1 cellular context compared by ENCODE assay signal in the genomic region with DNA sequence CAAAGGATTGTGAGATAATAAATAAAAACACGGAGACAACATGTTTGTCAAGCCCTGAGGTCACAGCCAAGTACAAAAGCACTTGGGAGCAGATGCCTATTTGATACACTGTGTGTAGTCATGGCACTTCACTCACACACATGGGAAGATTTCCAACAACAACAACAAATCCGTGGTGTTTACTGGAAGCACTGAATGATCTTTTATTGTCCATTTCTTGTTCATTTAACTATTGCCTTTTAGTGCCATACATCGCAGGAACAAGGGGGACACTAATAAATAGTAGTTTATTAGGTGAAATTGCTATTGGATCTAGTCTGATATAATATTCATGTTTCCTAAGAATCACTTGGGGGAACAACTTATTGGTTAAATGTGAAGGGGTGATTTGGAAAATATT.
TF ChIP-seq lines count a peak whose summit lies in the region.

No MANE protein-coding gene starts in this region.

TF ChIP-seq in GM12878, 131 proteins besides CTCF, POLR2A, EP300 and RAD21:
- TF ChIP-seq, protein P1, sequence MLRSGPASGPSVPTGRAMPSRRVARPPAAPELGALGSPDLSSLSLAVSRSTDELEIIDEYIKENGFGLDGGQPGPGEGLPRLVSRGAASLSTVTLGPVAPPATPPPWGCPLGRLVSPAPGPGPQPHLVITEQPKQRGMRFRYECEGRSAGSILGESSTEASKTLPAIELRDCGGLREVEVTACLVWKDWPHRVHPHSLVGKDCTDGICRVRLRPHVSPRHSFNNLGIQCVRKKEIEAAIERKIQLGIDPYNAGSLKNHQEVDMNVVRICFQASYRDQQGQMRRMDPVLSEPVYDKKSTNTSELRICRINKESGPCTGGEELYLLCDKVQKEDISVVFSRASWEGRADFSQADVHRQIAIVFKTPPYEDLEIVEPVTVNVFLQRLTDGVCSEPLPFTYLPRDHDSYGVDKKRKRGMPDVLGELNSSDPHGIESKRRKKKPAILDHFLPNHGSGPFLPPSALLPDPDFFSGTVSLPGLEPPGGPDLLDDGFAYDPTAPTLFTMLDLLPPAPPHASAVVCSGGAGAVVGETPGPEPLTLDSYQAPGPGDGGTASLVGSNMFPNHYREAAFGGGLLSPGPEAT (IDR thresholded peaks at IDR 0.05; ENCODE audit: low read depth) = peak; percentile 9; the same call in 1 of the 2 replicates
- TF ChIP-seq, protein P2, sequence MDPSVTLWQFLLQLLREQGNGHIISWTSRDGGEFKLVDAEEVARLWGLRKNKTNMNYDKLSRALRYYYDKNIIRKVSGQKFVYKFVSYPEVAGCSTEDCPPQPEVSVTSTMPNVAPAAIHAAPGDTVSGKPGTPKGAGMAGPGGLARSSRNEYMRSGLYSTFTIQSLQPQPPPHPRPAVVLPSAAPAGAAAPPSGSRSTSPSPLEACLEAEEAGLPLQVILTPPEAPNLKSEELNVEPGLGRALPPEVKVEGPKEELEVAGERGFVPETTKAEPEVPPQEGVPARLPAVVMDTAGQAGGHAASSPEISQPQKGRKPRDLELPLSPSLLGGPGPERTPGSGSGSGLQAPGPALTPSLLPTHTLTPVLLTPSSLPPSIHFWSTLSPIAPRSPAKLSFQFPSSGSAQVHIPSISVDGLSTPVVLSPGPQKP (IDR thresholded peaks at IDR 0.05; ENCODE audit: low read depth, low read length) = no peak
- TF ChIP-seq, protein P3, sequence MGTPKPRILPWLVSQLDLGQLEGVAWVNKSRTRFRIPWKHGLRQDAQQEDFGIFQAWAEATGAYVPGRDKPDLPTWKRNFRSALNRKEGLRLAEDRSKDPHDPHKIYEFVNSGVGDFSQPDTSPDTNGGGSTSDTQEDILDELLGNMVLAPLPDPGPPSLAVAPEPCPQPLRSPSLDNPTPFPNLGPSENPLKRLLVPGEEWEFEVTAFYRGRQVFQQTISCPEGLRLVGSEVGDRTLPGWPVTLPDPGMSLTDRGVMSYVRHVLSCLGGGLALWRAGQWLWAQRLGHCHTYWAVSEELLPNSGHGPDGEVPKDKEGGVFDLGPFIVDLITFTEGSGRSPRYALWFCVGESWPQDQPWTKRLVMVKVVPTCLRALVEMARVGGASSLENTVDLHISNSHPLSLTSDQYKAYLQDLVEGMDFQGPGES (IDR thresholded peaks at IDR 0.05) = no peak
- TF ChIP-seq, protein P4, sequence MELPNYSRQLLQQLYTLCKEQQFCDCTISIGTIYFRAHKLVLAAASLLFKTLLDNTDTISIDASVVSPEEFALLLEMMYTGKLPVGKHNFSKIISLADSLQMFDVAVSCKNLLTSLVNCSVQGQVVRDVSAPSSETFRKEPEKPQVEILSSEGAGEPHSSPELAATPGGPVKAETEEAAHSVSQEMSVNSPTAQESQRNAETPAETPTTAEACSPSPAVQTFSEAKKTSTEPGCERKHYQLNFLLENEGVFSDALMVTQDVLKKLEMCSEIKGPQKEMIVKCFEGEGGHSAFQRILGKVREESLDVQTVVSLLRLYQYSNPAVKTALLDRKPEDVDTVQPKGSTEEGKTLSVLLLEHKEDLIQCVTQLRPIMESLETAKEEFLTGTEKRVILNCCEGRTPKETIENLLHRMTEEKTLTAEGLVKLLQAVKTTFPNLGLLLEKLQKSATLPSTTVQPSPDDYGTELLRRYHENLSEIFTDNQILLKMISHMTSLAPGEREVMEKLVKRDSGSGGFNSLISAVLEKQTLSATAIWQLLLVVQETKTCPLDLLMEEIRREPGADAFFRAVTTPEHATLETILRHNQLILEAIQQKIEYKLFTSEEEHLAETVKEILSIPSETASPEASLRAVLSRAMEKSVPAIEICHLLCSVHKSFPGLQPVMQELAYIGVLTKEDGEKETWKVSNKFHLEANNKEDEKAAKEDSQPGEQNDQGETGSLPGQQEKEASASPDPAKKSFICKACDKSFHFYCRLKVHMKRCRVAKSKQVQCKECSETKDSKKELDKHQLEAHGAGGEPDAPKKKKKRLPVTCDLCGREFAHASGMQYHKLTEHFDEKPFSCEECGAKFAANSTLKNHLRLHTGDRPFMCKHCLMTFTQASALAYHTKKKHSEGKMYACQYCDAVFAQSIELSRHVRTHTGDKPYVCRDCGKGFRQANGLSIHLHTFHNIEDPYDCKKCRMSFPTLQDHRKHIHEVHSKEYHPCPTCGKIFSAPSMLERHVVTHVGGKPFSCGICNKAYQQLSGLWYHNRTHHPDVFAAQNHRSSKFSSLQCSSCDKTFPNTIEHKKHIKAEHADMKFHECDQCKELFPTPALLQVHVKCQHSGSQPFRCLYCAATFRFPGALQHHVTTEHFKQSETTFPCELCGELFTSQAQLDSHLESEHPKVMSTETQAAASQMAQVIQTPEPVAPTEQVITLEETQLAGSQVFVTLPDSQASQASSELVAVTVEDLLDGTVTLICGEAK (IDR thresholded peaks at IDR 0.05; ENCODE audit: borderline replicate concordance) = no peak
- TF ChIP-seq BMI1 (IDR thresholded peaks at IDR 0.05; ENCODE audit: borderline replicate concordance) = no peak
- no peak for TF ChIP-seq NFIC (IDR thresholded peaks at IDR 0.05; ENCODE audit: low read depth, low read length)
- TF ChIP-seq, protein P5, sequence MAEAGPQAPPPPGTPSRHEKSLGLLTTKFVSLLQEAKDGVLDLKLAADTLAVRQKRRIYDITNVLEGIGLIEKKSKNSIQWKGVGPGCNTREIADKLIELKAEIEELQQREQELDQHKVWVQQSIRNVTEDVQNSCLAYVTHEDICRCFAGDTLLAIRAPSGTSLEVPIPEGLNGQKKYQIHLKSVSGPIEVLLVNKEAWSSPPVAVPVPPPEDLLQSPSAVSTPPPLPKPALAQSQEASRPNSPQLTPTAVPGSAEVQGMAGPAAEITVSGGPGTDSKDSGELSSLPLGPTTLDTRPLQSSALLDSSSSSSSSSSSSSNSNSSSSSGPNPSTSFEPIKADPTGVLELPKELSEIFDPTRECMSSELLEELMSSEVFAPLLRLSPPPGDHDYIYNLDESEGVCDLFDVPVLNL (IDR thresholded peaks at IDR 0.05; ENCODE audit: low read depth, low read length) = no peak
- no peak for TF ChIP-seq ZNF217 (IDR thresholded peaks at IDR 0.05)
- TF ChIP-seq JUND (IDR thresholded peaks at IDR 0.05; ENCODE audit: low read depth, low read length) = no peak
- no peak for TF ChIP-seq NBN (IDR thresholded peaks at IDR 0.05)
- no peak for TF ChIP-seq NR2C2 (IDR thresholded peaks at IDR 0.05; ENCODE audit: borderline replicate concordance, control insufficient read depth, insufficient read length, low read depth)
- peak; percentile 57; the same call in 1 of the 2 replicates for TF ChIP-seq SMARCA5 (IDR thresholded peaks at IDR 0.05)
- TF ChIP-seq, protein P6, sequence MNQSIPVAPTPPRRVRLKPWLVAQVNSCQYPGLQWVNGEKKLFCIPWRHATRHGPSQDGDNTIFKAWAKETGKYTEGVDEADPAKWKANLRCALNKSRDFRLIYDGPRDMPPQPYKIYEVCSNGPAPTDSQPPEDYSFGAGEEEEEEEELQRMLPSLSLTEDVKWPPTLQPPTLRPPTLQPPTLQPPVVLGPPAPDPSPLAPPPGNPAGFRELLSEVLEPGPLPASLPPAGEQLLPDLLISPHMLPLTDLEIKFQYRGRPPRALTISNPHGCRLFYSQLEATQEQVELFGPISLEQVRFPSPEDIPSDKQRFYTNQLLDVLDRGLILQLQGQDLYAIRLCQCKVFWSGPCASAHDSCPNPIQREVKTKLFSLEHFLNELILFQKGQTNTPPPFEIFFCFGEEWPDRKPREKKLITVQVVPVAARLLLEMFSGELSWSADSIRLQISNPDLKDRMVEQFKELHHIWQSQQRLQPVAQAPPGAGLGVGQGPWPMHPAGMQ (IDR thresholded peaks at IDR 0.05; ENCODE audit: borderline replicate concordance) = no peak
- TF ChIP-seq CHD4 (IDR thresholded peaks at IDR 0.05) = no peak
- TF ChIP-seq, protein P7, sequence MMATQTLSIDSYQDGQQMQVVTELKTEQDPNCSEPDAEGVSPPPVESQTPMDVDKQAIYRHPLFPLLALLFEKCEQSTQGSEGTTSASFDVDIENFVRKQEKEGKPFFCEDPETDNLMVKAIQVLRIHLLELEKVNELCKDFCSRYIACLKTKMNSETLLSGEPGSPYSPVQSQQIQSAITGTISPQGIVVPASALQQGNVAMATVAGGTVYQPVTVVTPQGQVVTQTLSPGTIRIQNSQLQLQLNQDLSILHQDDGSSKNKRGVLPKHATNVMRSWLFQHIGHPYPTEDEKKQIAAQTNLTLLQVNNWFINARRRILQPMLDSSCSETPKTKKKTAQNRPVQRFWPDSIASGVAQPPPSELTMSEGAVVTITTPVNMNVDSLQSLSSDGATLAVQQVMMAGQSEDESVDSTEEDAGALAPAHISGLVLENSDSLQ (IDR thresholded peaks at IDR 0.05) = 0 out of 2 replicates have a peak, but pooled peaks have one; percentile 3
